18 cellular contexts compared by ENCODE assay signal in the genomic region with DNA sequence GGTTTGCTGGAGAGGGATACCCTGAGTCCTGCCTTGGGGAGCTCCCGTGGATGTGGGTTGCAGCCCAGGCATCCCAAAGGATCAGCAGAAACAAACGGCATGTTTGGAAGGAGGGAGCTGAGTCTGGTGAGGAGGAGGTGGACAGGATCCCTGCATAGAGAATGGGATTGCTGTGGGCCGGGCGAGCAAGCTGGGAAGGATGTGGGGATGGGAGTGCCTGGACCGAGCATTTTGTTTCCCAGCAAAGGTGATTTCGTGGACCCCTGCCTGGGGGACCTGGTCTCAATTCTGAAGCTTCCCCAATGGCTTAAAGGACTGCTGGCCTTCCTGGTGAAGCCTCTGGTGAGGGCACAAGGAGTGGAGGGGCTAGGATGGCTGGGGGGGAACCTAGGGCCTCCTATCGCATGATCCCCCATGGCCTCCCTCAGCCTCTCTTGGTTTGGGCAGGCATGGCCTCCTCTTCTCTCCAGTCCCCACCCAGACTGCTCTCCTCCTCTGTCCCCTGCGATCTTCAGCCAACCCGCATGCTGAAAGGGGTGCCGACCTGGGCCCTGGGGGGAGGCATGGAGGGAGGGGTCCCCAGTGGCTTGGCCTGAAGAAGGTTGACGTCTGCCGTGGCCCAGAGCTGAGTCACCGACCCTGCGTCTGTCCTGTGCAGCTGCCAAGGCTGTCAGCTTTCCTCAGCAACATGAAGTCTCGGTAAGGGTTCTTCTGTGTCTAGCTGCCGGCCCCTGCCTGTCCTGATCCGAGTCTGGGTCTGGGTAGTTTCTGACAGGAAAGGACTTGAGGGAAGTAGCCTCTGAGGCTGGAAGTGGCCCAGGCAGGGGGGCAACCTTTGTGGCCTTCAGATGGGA. TPM values are rescaled to one million over a fixed set of nuclear protein-coding genes. Genes with fewer than 3 reads are reported as not detected.
DNase-seq lines count a peak whose midpoint lies in the region; ATAC-seq and TF ChIP-seq lines count a peak whose summit lies in the region.
"Had no signal": no experiment of that assay in that cellular context is flagged by ENCODE, and none has a peak within 500 bp of the region (broad histone marks: within the 10 kb centered on the region; RNA-seq: fewer than 3 reads in every experiment).

No MANE protein-coding gene starts in this region.

- no peak overlapping the region for H3K27ac ChIP-seq in psoas muscle

- no peaks in the 10 kb centered on the region for H3K9me3 ChIP-seq in psoas muscle

- intact Hi-C loops in psoas muscle (cut with DNase I): no loop called here

- peak; percentile 22 for DNase-seq in M059J (ENCODE audit: low read depth)
- peak; percentile 39 for DNase-seq in choroid plexus epithelial cell (ENCODE audit: low read depth)
- DNase-seq in iris pigment epithelial cell (ENCODE audit: low read depth): peak; percentile 30
- DNase-seq in psoas muscle: peak; percentile 47 to 66
- no peak for DNase-seq in HCEC 1CT
- DNase-seq in anterior cingulate cortex (lab: John Stamatoyannopoulos, UW): no peak
- DNase-seq: CD4-positive, CD25-positive, alpha-beta regulatory T cell; DMS79; NCI-H1417 treated with DMSO at 0.1 percent for 48 hours; NCI-H2107; NCI-H226; NCI-H526; PC-3 had no signal

- 82 to 91% (median 84%) methylated on average over 16 to 17 of the region's 17 CpGs for WGBS in psoas muscle, 3 donors

- H3K4me3 ChIP-seq in choroid plexus epithelial cell (ENCODE audit: low read depth, low read length) (no peak overlapping the region), psoas muscle (no peak overlapping the region)
- H3K4me3 ChIP-seq: GM12878, GM23338 had no signal

- H3K4me1 ChIP-seq in psoas muscle: peaks cover 4% of the 10 kb centered on the region

- TF ChIP-seq CTCF in choroid plexus epithelial cell (conservative IDR thresholded peaks at IDR 0.05; ENCODE audit: low read depth, low read length) (no peak), psoas muscle (IDR thresholded peaks at IDR 0.05) (no peak)

- no peaks in the 10 kb centered on the region for H3K27me3 ChIP-seq in psoas muscle (ENCODE audit: insufficient read depth in 3 of 3, low read length in 2 of 3)

- ATAC-seq in psoas muscle (no peak), HG03457 (IDR thresholded peaks at IDR 0.05; ENCODE audit: unreplicated experiment) (no peak), HG03432 (IDR thresholded peaks at IDR 0.05; ENCODE audit: unreplicated experiment) (no peak)
- ATAC-seq: GM12878, GM23338, PC-3 had no signal

- peaks cover 0 to 39% of the 10 kb centered on the region in 2 donors for H3K36me3 ChIP-seq in psoas muscle (ENCODE audit: insufficient read depth in 1 of 2, low read depth in 1 of 2)

RNA-seq across cellular contexts. Expression of gene FAAH, which starts 16.3 kb away (rescaled TPM):
- total RNA-seq in M059J (2014; rRNA removed; shearing (Covaris generic)): 0.05 and 0.69 TPM in 2 replicates
- total RNA-seq in psoas muscle: 10 to 100 TPM in 1 of 4 donors, 1 to 10 TPM in 3; 5.0 to 11.0 (median 7.6) TPM
- 1 to 10 TPM; 1.6 to 5.7 (median 5.1) TPM for polyA plus RNA-seq in psoas muscle
- total RNA-seq: G401 had no signal

Comparison
In these comparisons a context has a peak if more than half of its experiments do, and no peak if none do; other contexts are left out.
1. DNase-seq: peak in M059J (single experiment), choroid plexus epithelial cell (single experiment), iris pigment epithelial cell (single experiment) and psoas muscle (2 of 2); none in HCEC 1CT (single experiment) and anterior cingulate cortex (0 of 58).